In genomic region chr13:31162151-31163008, GRCh38 we compare ENCODE assay signal across 8 cellular contexts. TPM values are rescaled to one million over a fixed set of nuclear protein-coding genes. Genes with fewer than 3 reads are reported as not detected.
DNase-seq lines count a peak whose midpoint lies in the region; ATAC-seq and TF ChIP-seq lines count a peak whose summit lies in the region.

No MANE protein-coding gene starts in this region.

- ATAC-seq in GM21825 (IDR thresholded peaks at IDR 0.05; ENCODE audit: unreplicated experiment) (peak; percentile 82), naive B cell (ENCODE audit: low read depth in 2 of 2) (peak; percentile 80)
- peak; percentile 95 for ATAC-seq in stimulated activated memory B cell treated with anti-CD40 and anti-IgM and Interleukin-4, amounts not matched to agents 10 μg/mL and 1 μg/mL and 100 μg/mL, for 72 hours

- no peaks in the 10 kb centered on the region for H3K27me3 ChIP-seq in DOHH2 (ENCODE audit: control insufficient read depth, low read length)
- no peaks in the 10 kb centered on the region for H3K27me3 ChIP-seq in Peyer's patch
- no peaks in the 10 kb centered on the region for H3K27me3 ChIP-seq in fibroblast of lung (ENCODE audit: control insufficient read depth, insufficient read depth, low read length)

- peaks cover 21 to 32% (median 26%) of the 10 kb centered on the region in 3 donors for H3K4me1 Mint-ChIP-seq in naive B cell
- H3K4me1 Mint-ChIP-seq in stimulated activated memory B cell treated with anti-CD40 and anti-IgM and Interleukin-4, amounts not matched to agents 10 μg/mL and 1 μg/mL and 100 μg/mL, for 72 hours: peaks cover 30% of the 10 kb centered on the region

- H3K4me1 ChIP-seq in DOHH2 (ENCODE audit: control insufficient read depth, low read length) (peaks cover 25% of the 10 kb centered on the region), Peyer's patch (peaks cover 0 to 12% (median 5%) of the 10 kb centered on the region in 4 donors), fibroblast of lung (ENCODE audit: control insufficient read depth, extremely low read depth, insufficient read depth, low read length) (peaks cover 4% of the 10 kb centered on the region)

- H4K20me1 ChIP-seq in DOHH2 (ENCODE audit: control insufficient read depth, insufficient read depth, low read depth, low read length) (peaks cover 15% of the 10 kb centered on the region; the same call in 1 of the 2 replicates), fibroblast of lung (ENCODE audit: control insufficient read depth, extremely low read depth, insufficient read depth, low read length) (no peaks in the 10 kb centered on the region)

- peaks cover 53% of the 10 kb centered on the region for H3K79me2 ChIP-seq in DOHH2 (ENCODE audit: control insufficient read depth, low read length)
- H3K79me2 ChIP-seq in fibroblast of lung (ENCODE audit: control insufficient read depth, insufficient read depth, low read length): peaks cover 34% of the 10 kb centered on the region

- H3K4me3 ChIP-seq in DOHH2 (ENCODE audit: low read length): peak overlapping the region; percentile 78
- peak overlapping the region; percentile 70 to 85 (median 76) for H3K4me3 ChIP-seq in Peyer's patch
- H3K4me3 ChIP-seq in fibroblast of lung (replicated peaks in 1 of 4; ENCODE audit: control extremely low read depth in 1 of 4, insufficient read depth in 1 of 4, low read depth in 3 of 4, low read length in 4 of 4): peak overlapping the region; percentile 90 to 98 (median 92)

- no peaks in the 10 kb centered on the region for H3K9me2 ChIP-seq in DOHH2 (replicated peaks; ENCODE audit: control insufficient read depth, low read length)

- H3K4me3 Mint-ChIP-seq in naive B cell: peak overlapping the region; percentile 93 to 100 (median 98)
- H3K4me3 Mint-ChIP-seq in stimulated activated memory B cell treated with anti-CD40 and anti-IgM and Interleukin-4, amounts not matched to agents 10 μg/mL and 1 μg/mL and 100 μg/mL, for 72 hours: peak overlapping the region; percentile 98

- H3K27ac Mint-ChIP-seq in naive B cell: peak overlapping the region; percentile 95 to 99 (median 98)
- H3K27ac Mint-ChIP-seq in stimulated activated memory B cell treated with anti-CD40 and anti-IgM and Interleukin-4, amounts not matched to agents 10 μg/mL and 1 μg/mL and 100 μg/mL, for 72 hours: peak overlapping the region; percentile 97

- H3K9me3 Mint-ChIP-seq in naive B cell: peaks cover 0 to 2% (median 0%) of the 10 kb centered on the region in 7 donors
- no peaks in the 10 kb centered on the region for H3K9me3 Mint-ChIP-seq in stimulated activated memory B cell treated with anti-CD40 and anti-IgM and Interleukin-4, amounts not matched to agents 10 μg/mL and 1 μg/mL and 100 μg/mL, for 72 hours

- peak overlapping the region; percentile 98 for H2AFZ ChIP-seq in fibroblast of lung (ENCODE audit: low read length)

- H3K27ac ChIP-seq in DOHH2 (ENCODE audit: low read depth, low read length): peak overlapping the region; percentile 62
- peak overlapping the region; percentile 74 for H3K27ac ChIP-seq in KOPT-K1 (ENCODE audit: low read depth, low read length, poor library complexity, severe bottlenecking)
- H3K27ac ChIP-seq in Peyer's patch: peak overlapping the region; percentile 63 to 99 (median 84)
- H3K27ac ChIP-seq in fibroblast of lung (ENCODE audit: insufficient read depth, low read length): peak overlapping the region; percentile 89

- H3K27me3 Mint-ChIP-seq in naive B cell: no peaks in the 10 kb centered on the region
- no peaks in the 10 kb centered on the region for H3K27me3 Mint-ChIP-seq in stimulated activated memory B cell treated with anti-CD40 and anti-IgM and Interleukin-4, amounts not matched to agents 10 μg/mL and 1 μg/mL and 100 μg/mL, for 72 hours

- no peak for TF ChIP-seq CTCF in DOHH2 (IDR thresholded peaks at IDR 0.05; ENCODE audit: low read depth, low read length, poor library complexity, severe bottlenecking)
- TF ChIP-seq CTCF in Peyer's patch (IDR thresholded peaks at IDR 0.05): no peak
- no peak for TF ChIP-seq CTCF in fibroblast of lung (conservative IDR thresholded peaks at IDR 0.05 in 1 of 2, IDR thresholded peaks at IDR 0.05 in 1 of 2; ENCODE audit: low read depth in 1 of 2, low read length in 2 of 2)

- peaks cover 0 to 3% of the 10 kb centered on the region in 2 donors for H3K36me3 Mint-ChIP-seq in naive B cell
- peaks cover 11% of the 10 kb centered on the region for H3K36me3 Mint-ChIP-seq in stimulated activated memory B cell treated with anti-CD40 and anti-IgM and Interleukin-4, amounts not matched to agents 10 μg/mL and 1 μg/mL and 100 μg/mL, for 72 hours

- H3F3A ChIP-seq in DOHH2 (ENCODE audit: control insufficient read depth, insufficient read depth): no peaks in the 10 kb centered on the region

- H3K36me3 ChIP-seq in DOHH2 (ENCODE audit: control insufficient read depth, low read length) (peaks cover 39% of the 10 kb centered on the region), KOPT-K1 (ENCODE audit: insufficient read depth, low read length) (peaks cover 22% of the 10 kb centered on the region), Peyer's patch (no peaks in the 10 kb centered on the region), fibroblast of lung (ENCODE audit: control insufficient read depth, insufficient read depth, low read length) (no peaks in the 10 kb centered on the region)

- peak overlapping the region; percentile 59 for H3K9ac ChIP-seq in fibroblast of lung (ENCODE audit: insufficient read depth, low read length)

- no peaks in the 10 kb centered on the region for H3K9me3 ChIP-seq in DOHH2 (ENCODE audit: control insufficient read depth, insufficient read depth, low read length)
- no peaks in the 10 kb centered on the region for H3K9me3 ChIP-seq in KOPT-K1 (ENCODE audit: insufficient read depth, low read length, poor library complexity, severe bottlenecking)
- no peaks in the 10 kb centered on the region for H3K9me3 ChIP-seq in Peyer's patch
- no peaks in the 10 kb centered on the region for H3K9me3 ChIP-seq in fibroblast of lung (ENCODE audit: control insufficient read depth, insufficient read depth, low read depth, low read length)

- DNase-seq in Peyer's patch (peak; percentile 96 to 98 (median 97)), fibroblast of lung (ENCODE audit: low read depth in 2 of 2) (peak; percentile 98 to 99), naive B cell (peak; percentile 97)
- peak; percentile 81 to 91 for DNase-seq in activated T-helper 1 cell treated with anti-CD3 and anti-CD28 coated beads, Interleukin-2, amount 50 U/mL, for 16 hours (ENCODE audit: low read depth in 1 of 2, low spot score in 1 of 2)

- TF ChIP-seq POLR2A in Peyer's patch (IDR thresholded peaks at IDR 0.05): peak in 1 of 2 donors; percentile 26

- H3K4me2 ChIP-seq in DOHH2 (ENCODE audit: low read length) (peak overlapping the region; percentile 95), fibroblast of lung (ENCODE audit: extremely low read depth, insufficient read depth, low read length) (peak overlapping the region; percentile 79)

RNA-seq across cellular contexts. Expression of gene HSPH1, which starts 0.7 kb away (rescaled TPM):
- total RNA-seq in Peyer's patch (10 to 100 TPM; 16.9 to 66.8 (median 27.5) TPM), fibroblast of lung (40.6 and 43.1 TPM in 2 replicates)
- polyA plus RNA-seq in fibroblast of lung (34.4 and 59.1 TPM in 2 replicates), naive B cell (ENCODE audit: low read depth in 6 of 6) (10 to 100 TPM; 24.3 to 43.1 (median 31.4) TPM)
- polyA plus RNA-seq in fibroblast of lung (2012): 31.3 and 61.5 TPM in 2 replicates
- 2.2 and 2.3 TPM in 2 replicates for polyA minus RNA-seq in fibroblast of lung (ENCODE audit: low replicate concordance)

RNA-seq across cellular contexts. Expression of gene B3GLCT, which starts 37.4 kb away (rescaled TPM):
- total RNA-seq in Peyer's patch (1 to 10 TPM; 3.3 to 5.4 (median 3.4) TPM), fibroblast of lung (6.7 and 7.8 TPM in 2 replicates)
- polyA plus RNA-seq in fibroblast of lung (4.3 and 4.4 TPM in 2 replicates), naive B cell (ENCODE audit: low read depth in 6 of 6) (1 to 10 TPM; 3.2 to 9.1 (median 6.0) TPM)
- 4.0 and 4.5 TPM in 2 replicates for polyA plus RNA-seq in fibroblast of lung (2012)
- polyA minus RNA-seq in fibroblast of lung (ENCODE audit: low replicate concordance): 0.27 and 2.8 TPM in 2 replicates

Comparison
In these comparisons a context has a peak if more than half of its experiments do, and no peak if none do; other contexts are left out.
1. Peak in every context shown above with its lines: DNase-seq, ATAC-seq, H3K4me3 ChIP-seq and H3K27ac ChIP-seq.